Comparison of ENCODE assay signal across 9 cellular contexts in the genomic region with DNA sequence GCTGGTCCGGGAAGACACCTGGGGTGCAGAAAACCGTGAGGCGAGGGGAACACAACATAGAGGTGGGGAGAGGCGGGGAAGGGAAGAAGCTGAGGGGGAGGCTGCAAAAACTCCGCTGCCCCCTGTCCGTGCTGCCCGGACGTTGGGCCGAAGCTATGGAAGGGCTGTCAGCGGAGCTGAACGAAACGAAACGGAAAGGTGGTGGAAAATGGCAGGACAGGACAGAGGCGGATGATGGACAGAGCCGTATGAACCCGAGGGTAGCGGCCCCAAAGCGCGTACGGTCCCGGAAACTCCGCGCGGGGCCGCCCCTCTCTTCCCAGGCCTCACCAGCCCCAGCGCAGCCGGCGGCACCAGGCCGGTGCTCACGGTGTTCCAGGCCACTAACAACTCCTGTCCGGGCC. TPM values are rescaled to one million over a fixed set of nuclear protein-coding genes. Genes with fewer than 3 reads are reported as not detected.
A peak's percentile ranks its signal among the peaks of the same experiment; 100 is the strongest.
DNase-seq lines count a peak whose midpoint lies in the region; ATAC-seq and TF ChIP-seq lines count a peak whose summit lies in the region.
"Had no signal": no experiment of that assay in that cellular context is flagged by ENCODE, and none has a peak within 500 bp of the region (broad histone marks: within the 10 kb centered on the region; RNA-seq: fewer than 3 reads in every experiment).

No MANE protein-coding gene starts in this region.

- H3K9me3 ChIP-seq in body of pancreas (no peaks in the 10 kb centered on the region), lung (ENCODE audit: control insufficient read depth in 2 of 2, insufficient read depth in 1 of 2, low read length in 1 of 2) (no peaks in the 10 kb centered on the region), upper lobe of left lung (no peaks in the 10 kb centered on the region)

- H3K4me1 ChIP-seq in body of pancreas (peaks cover 68% of the 10 kb centered on the region), lung (ENCODE audit: control insufficient read depth in 2 of 2, insufficient read depth in 2 of 2, low read length in 2 of 2) (peaks cover 15 to 37% of the 10 kb centered on the region in 2 donors), upper lobe of left lung (peaks cover 35 to 51% (median 37%) of the 10 kb centered on the region in 4 donors)

- ATAC-seq in body of pancreas (no peak), lung (ENCODE audit: insufficient read depth, low FRiP score) (no peak), upper lobe of left lung (ENCODE audit: low FRiP score in 2 of 2) (peak in 1 of 2 donors; percentile 15), GM21529 (IDR thresholded peaks at IDR 0.05; ENCODE audit: unreplicated experiment) (no peak)

- DNase-seq in activated naive CD4-positive, alpha-beta T cell treated with anti-CD3 and anti-CD28 coated beads for 36 hours: no peak
- no peak for DNase-seq in activated naive CD4-positive, alpha-beta T cell treated with anti-CD3 and anti-CD28 coated beads, Interleukin-2, amount 50 U/mL, for 16 hours
- DNase-seq in body of pancreas (no peak), lung (ENCODE audit: low spot score) (no peak), upper lobe of left lung (no peak), NCI-H524 treated with DMSO at 0.1 percent for 48 hours (lab: John Stamatoyannopoulos, UW) (no peak), SK-N-DZ (ENCODE audit: low spot score) (no peak)

- intact Hi-C loops in activated naive CD4-positive, alpha-beta T cell treated with anti-CD3 and anti-CD28 coated beads for 36 hours (cut with micrococcal nuclease): loop anchor here (1.0 to 5.0 kb wide), 4 partner anchors 17 to 61 kb away; a partner anchor contains a TSS
- intact Hi-C loops in body of pancreas (cut with DNase I): no loop called here

- CTCF ChIA-PET in activated naive CD4-positive, alpha-beta T cell treated with anti-CD3 and anti-CD28 coated beads for 36 hours (lab: Charles Lee): interaction anchor here (0.6 to 2.6 kb wide), 5 partner anchors 11 to 49 kb away, joined by 3 to 16 read pairs (median 4); a partner anchor contains a TSS

- H3K4me3 ChIP-seq in body of pancreas (peak overlapping the region; percentile 79 to 90), lung (peak overlapping the region; percentile 96), upper lobe of left lung (peak overlapping the region; percentile 76 to 100 (median 86))

- peaks cover 39% of the 10 kb centered on the region for H3K4me1 Mint-ChIP-seq in activated naive CD4-positive, alpha-beta T cell treated with anti-CD3 and anti-CD28 coated beads for 36 hours (ENCODE audit: low read depth)

- WGBS in body of pancreas, 2 donors: 1% methylated on average over 25 to 31 of the region's 31 CpGs
- 0% methylated on average over 25 to 31 of the region's 31 CpGs for WGBS in lung, 2 donors
- WGBS in upper lobe of left lung, 2 donors: 0 to 1% methylated on average over 11 to 31 of the region's 31 CpGs

- H3K9me3 Mint-ChIP-seq in activated naive CD4-positive, alpha-beta T cell treated with anti-CD3 and anti-CD28 coated beads for 36 hours: no peaks in the 10 kb centered on the region

- peak overlapping the region; percentile 77 for H3K27ac Mint-ChIP-seq in activated naive CD4-positive, alpha-beta T cell treated with anti-CD3 and anti-CD28 coated beads for 36 hours

- peaks cover 8 to 11% of the 10 kb centered on the region in 2 donors for H3K36me3 ChIP-seq in body of pancreas (replicated peaks in 1 of 2; ENCODE audit: insufficient read depth in 1 of 2, low read depth in 2 of 2)
- peaks cover 1 to 54% of the 10 kb centered on the region in 2 donors for H3K36me3 ChIP-seq in lung (ENCODE audit: control insufficient read depth in 2 of 2, insufficient read depth in 2 of 2, low read length in 2 of 2)
- peaks cover 15 to 73% (median 50%) of the 10 kb centered on the region in 4 donors for H3K36me3 ChIP-seq in upper lobe of left lung

- peaks cover 7% of the 10 kb centered on the region for H3K36me3 Mint-ChIP-seq in activated naive CD4-positive, alpha-beta T cell treated with anti-CD3 and anti-CD28 coated beads for 36 hours (ENCODE audit: low read depth)

- H3K27ac ChIP-seq in body of pancreas: peak overlapping the region; percentile 93 to 99 (median 95)
- peak overlapping the region; percentile 81 to 95 for H3K27ac ChIP-seq in lung (ENCODE audit: low read depth in 1 of 2, low read length in 1 of 2)
- H3K27ac ChIP-seq in upper lobe of left lung: peak overlapping the region; percentile 90 to 96 (median 94)

- no peaks in the 10 kb centered on the region for H3K27me3 Mint-ChIP-seq in activated naive CD4-positive, alpha-beta T cell treated with anti-CD3 and anti-CD28 coated beads for 36 hours (ENCODE audit: low read depth)

- no peak for TF ChIP-seq POLR2A in body of pancreas (IDR thresholded peaks at IDR 0.05)
- no peak for TF ChIP-seq POLR2A in upper lobe of left lung (IDR thresholded peaks at IDR 0.05)

- no peaks in the 10 kb centered on the region for H3K27me3 ChIP-seq in body of pancreas
- no peaks in the 10 kb centered on the region for H3K27me3 ChIP-seq in lung (ENCODE audit: control insufficient read depth, insufficient read depth)
- no peaks in the 10 kb centered on the region for H3K27me3 ChIP-seq in upper lobe of left lung

- H3K4me3 Mint-ChIP-seq in activated naive CD4-positive, alpha-beta T cell treated with anti-CD3 and anti-CD28 coated beads for 36 hours: peak overlapping the region; percentile 92

- no peak for TF ChIP-seq CTCF in body of pancreas (IDR thresholded peaks at IDR 0.05)
- TF ChIP-seq CTCF in lung (IDR thresholded peaks at IDR 0.05; ENCODE audit: control extremely low read depth, extremely low read depth): no peak
- TF ChIP-seq CTCF in upper lobe of left lung (IDR thresholded peaks at IDR 0.05): no peak

- TF ChIP-seq EP300 in upper lobe of left lung (IDR thresholded peaks at IDR 0.05): no peak

RNA-seq across cellular contexts. Expression of a gene that starts 0.3 kb away (rescaled TPM):
- total RNA-seq in activated naive CD4-positive, alpha-beta T cell treated with anti-CD3 and anti-CD28 coated beads for 36 hours: 10 to 100 TPM; 34.8 to 36.6 TPM
- total RNA-seq in body of pancreas: 10 to 100 TPM; 24.1 to 51.7 TPM
- 10 to 100 TPM; 31.9 to 60.9 TPM for total RNA-seq in lung
- 10 to 100 TPM; 32.3 to 50.0 TPM for polyA plus RNA-seq in lung
- total RNA-seq in upper lobe of left lung: 100 to 1,000 TPM in 1 of 6 donors, 10 to 100 TPM in 5; 31.9 to 174 (median 67.3) TPM
- polyA plus RNA-seq in SK-N-DZ (2014; cell fraction: cytosol; rRNA removed): 24.6 and 28.9 TPM in 2 replicates
- 136 and 192 TPM in 2 replicates for polyA plus RNA-seq in SK-N-DZ (2014; cell fraction: nucleus; rRNA removed)

RNA-seq across cellular contexts. Expression of a gene that starts 0.4 kb away (rescaled TPM):
- total RNA-seq in activated naive CD4-positive, alpha-beta T cell treated with anti-CD3 and anti-CD28 coated beads for 36 hours: 10 to 100 TPM; 48.2 to 49.9 TPM
- 10 to 100 TPM; 62.3 to 79.1 TPM for total RNA-seq in body of pancreas
- 10 to 100 TPM; 40.8 to 87.0 TPM for total RNA-seq in lung
- polyA plus RNA-seq in lung: 100 to 1,000 TPM; 114 to 144 TPM
- total RNA-seq in upper lobe of left lung: 100 to 1,000 TPM in 1 of 6 donors, 10 to 100 TPM in 5; 39.8 to 110 (median 73.0) TPM
- 140 and 167 TPM in 2 replicates for polyA plus RNA-seq in SK-N-DZ (2014; cell fraction: cytosol; rRNA removed)
- 104 and 182 TPM in 2 replicates for polyA plus RNA-seq in SK-N-DZ (2014; cell fraction: nucleus; rRNA removed)

RNA-seq across cellular contexts. Expression of a gene that starts 12.5 kb away (rescaled TPM):
- 1 to 10 TPM; 2.1 to 2.6 TPM for total RNA-seq in activated naive CD4-positive, alpha-beta T cell treated with anti-CD3 and anti-CD28 coated beads for 36 hours
- 10 to 100 TPM; 90.0 to 91.3 TPM for total RNA-seq in body of pancreas
- total RNA-seq in lung: 10 to 100 TPM in 1 of 2 donors, 1 to 10 TPM in 1; 8.9 to 30.6 TPM
- 10 to 100 TPM; 12.6 to 18.3 TPM for polyA plus RNA-seq in lung
- 10 to 100 TPM; 18.9 to 33.1 (median 27.1) TPM for total RNA-seq in upper lobe of left lung
- polyA plus RNA-seq in SK-N-DZ (2014; cell fraction: cytosol; rRNA removed): 11.1 and 13.8 TPM in 2 replicates
- 23.1 and 27.1 TPM in 2 replicates for polyA plus RNA-seq in SK-N-DZ (2014; cell fraction: nucleus; rRNA removed)

RNA-seq across cellular contexts. Expression of a gene that starts 16.2 kb away (rescaled TPM):
- not detected for total RNA-seq in activated naive CD4-positive, alpha-beta T cell treated with anti-CD3 and anti-CD28 coated beads for 36 hours
- total RNA-seq in body of pancreas (not detected), lung (not detected), upper lobe of left lung (not detected)
- not detected for polyA plus RNA-seq in lung
- not detected in 2 replicates for polyA plus RNA-seq in SK-N-DZ (2014; cell fraction: cytosol; rRNA removed)
- polyA plus RNA-seq in SK-N-DZ (2014; cell fraction: nucleus; rRNA removed): not detected in 2 replicates
- total RNA-seq: T-helper 2 cell treated with Interferon-gamma antibody and Interleukin-4, amounts not matched to agents 100 ng/mL and 5 ng/mL, for 36 hours had no signal

RNA-seq across cellular contexts. Expression of a gene that starts 17.4 kb away (rescaled TPM):
- total RNA-seq in activated naive CD4-positive, alpha-beta T cell treated with anti-CD3 and anti-CD28 coated beads for 36 hours: 10 to 100 TPM; 21.8 to 23.2 TPM
- total RNA-seq in body of pancreas: 10 to 100 TPM; 11.9 to 18.1 TPM
- total RNA-seq in lung: 10 to 100 TPM; 26.0 to 35.8 TPM
- 10 to 100 TPM; 31.8 to 39.3 TPM for polyA plus RNA-seq in lung
- total RNA-seq in upper lobe of left lung: 10 to 100 TPM; 17.8 to 35.5 (median 31.1) TPM
- polyA plus RNA-seq in SK-N-DZ (2014; cell fraction: cytosol; rRNA removed): 53.2 and 54.5 TPM in 2 replicates
- 25.2 and 38.1 TPM in 2 replicates for polyA plus RNA-seq in SK-N-DZ (2014; cell fraction: nucleus; rRNA removed)
